8 cellular contexts compared by ENCODE assay signal in genomic region chr16:67968440-67969285, GRCh38. TPM values are rescaled to one million over a fixed set of nuclear protein-coding genes. Genes with fewer than 3 reads are reported as not detected.
A peak's percentile ranks its signal among the peaks of the same experiment; 100 is the strongest.
DNase-seq lines count a peak whose midpoint lies in the region; ATAC-seq and TF ChIP-seq lines count a peak whose summit lies in the region.

Gene SLC12A4, minus strand, starts transcription at chr16:67968637. Its CDS starts 84 bp downstream, at chr16:67968553.

- H3K27me3 Mint-ChIP-seq in activated naive CD8-positive, alpha-beta T cell treated with anti-CD3 and anti-CD28 coated beads, Interleukin-2, amount 10 ng/mL, durations not matched to agents 7 days and 5 days = no peaks in the 10 kb centered on the region

- peak; percentile 68 for DNase-seq in COLO829 (ENCODE audit: low spot score)
- DNase-seq in SW480 (ENCODE audit: low spot score) = peak; percentile 68
- peak; percentile 96 for DNase-seq in activated naive CD8-positive, alpha-beta T cell treated with anti-CD3 and anti-CD28 coated beads, Interleukin-2, amount 10 ng/mL, durations not matched to agents 7 days and 5 days
- peak; percentile 92 for DNase-seq in Right ventricle myocardium inferior (ENCODE audit: missing footprints)
- peak; percentile 67 to 87 for DNase-seq in trophoblast cell
- DNase-seq in transverse colon = peak; percentile 85

- TF ChIP-seq CTCF in transverse colon (IDR thresholded peaks at IDR 0.05) = no peak

- H3K79me1 ChIP-seq in trophoblast cell (ENCODE audit: low read length) = peaks cover 30% of the 10 kb centered on the region

- no peaks in the 10 kb centered on the region for H3K9me3 ChIP-seq in HUES6 (ENCODE audit: control insufficient read depth, insufficient read depth, low read depth, low read length)
- no peaks in the 10 kb centered on the region for H3K9me3 ChIP-seq in trophoblast cell (ENCODE audit: insufficient read depth, low read depth, low read length)
- H3K9me3 ChIP-seq in transverse colon = no peaks in the 10 kb centered on the region

- no peaks in the 10 kb centered on the region for H3K27me3 ChIP-seq in HUES6 (ENCODE audit: control insufficient read depth, insufficient read depth, low read length)
- H3K27me3 ChIP-seq in trophoblast cell (ENCODE audit: insufficient read depth, low read length) = no peaks in the 10 kb centered on the region
- peaks cover 22% of the 10 kb centered on the region for H3K27me3 ChIP-seq in transverse colon

- intact Hi-C loops in Right ventricle myocardium inferior (cut with DNase I) (loop anchor here (2.0 kb wide), 1 partner anchor 32 kb away; the partner anchor contains the start of gene PSMB10), transverse colon (cut with DNase I; ENCODE audit: low total_unique reads) (no loop called here)

- no CpG with 5 or more reads among the region's 75 CpGs for WGBS in trophoblast cell (ENCODE audit: extremely low coverage, insufficient coverage, insufficient read length)
- 1% methylated on average over 55 of the region's 75 CpGs; no CpG with 5 or more reads in 1 of the 2 donors for WGBS in transverse colon (ENCODE audit: low coverage in 1 of 2), 2 donors

- peak within 1 kb of the TSS; percentile 92 for H4K8ac ChIP-seq in trophoblast cell (ENCODE audit: low read depth, low read length)

- H3K36me3 Mint-ChIP-seq in activated naive CD8-positive, alpha-beta T cell treated with anti-CD3 and anti-CD28 coated beads, Interleukin-2, amount 10 ng/mL, durations not matched to agents 7 days and 5 days = peaks cover 1% of the 10 kb centered on the region

- H3K4me1 ChIP-seq in HUES6 (ENCODE audit: control insufficient read depth, insufficient read depth, low read length) = peaks cover 40% of the 10 kb centered on the region
- peaks cover 28 to 29% of the 10 kb centered on the region in 2 experiments for H3K4me1 ChIP-seq in trophoblast cell (ENCODE audit: control insufficient read depth in 1 of 2, insufficient read depth in 2 of 2, low read length in 2 of 2)
- peaks cover 12 to 34% (median 21%) of the 10 kb centered on the region in 4 donors for H3K4me1 ChIP-seq in transverse colon

- H2AFZ ChIP-seq in trophoblast cell (ENCODE audit: insufficient read depth, low read length, poor library complexity) = peak within 1 kb of the TSS; percentile 68

- H2BK12ac ChIP-seq in trophoblast cell (ENCODE audit: low read length) = peak within 1 kb of the TSS; percentile 13

- H2BK5ac ChIP-seq in trophoblast cell (ENCODE audit: low read depth, low read length, poor library complexity) = peak within 1 kb of the TSS; percentile 70

- peak within 1 kb of the TSS; percentile 99 for H3K27ac Mint-ChIP-seq in activated naive CD8-positive, alpha-beta T cell treated with anti-CD3 and anti-CD28 coated beads, Interleukin-2, amount 10 ng/mL, durations not matched to agents 7 days and 5 days

- peak within 1 kb of the TSS; percentile 95 for H4K12ac ChIP-seq in trophoblast cell (ENCODE audit: low read depth, low read length)

- H3K27ac ChIP-seq in HUES6 (ENCODE audit: low read depth, low read length) (peak within 1 kb of the TSS; percentile 91; the same call in 1 of the 2 replicates), trophoblast cell (ENCODE audit: low read depth, low read length) (peak within 1 kb of the TSS; percentile 88), transverse colon (peak within 1 kb of the TSS; percentile 90 to 95 (median 94))

- H2BK120ac ChIP-seq in trophoblast cell (ENCODE audit: insufficient read depth, low read length, poor library complexity) = peak within 1 kb of the TSS; percentile 89

- H3K9ac ChIP-seq in HUES6 (ENCODE audit: low read length) (peak within 1 kb of the TSS; percentile 93), trophoblast cell (ENCODE audit: low read length) (peak within 1 kb of the TSS; percentile 81)

- in situ Hi-C loops in transverse colon (cut with MboI; ENCODE audit: low pct_ligation_motif_present in 1 of 4, low pct_unique_long_range_greater_than_20kb in 1 of 4, low sequenced_read_pairs in 3 of 4) = no loop called here

- H3K14ac ChIP-seq in trophoblast cell (ENCODE audit: low read length) = peak within 1 kb of the TSS; percentile 93

- no peak for TF ChIP-seq EP300 in transverse colon (IDR thresholded peaks at IDR 0.05; ENCODE audit: low read depth)

- ATAC-seq in GM21381 (IDR thresholded peaks at IDR 0.05; ENCODE audit: unreplicated experiment) = peak; percentile 84
- ATAC-seq in activated naive CD8-positive, alpha-beta T cell treated with anti-CD3 and anti-CD28 coated beads, Interleukin-2, amount 10 ng/mL, durations not matched to agents 7 days and 5 days (ENCODE audit: low read depth) = peak; percentile 91
- peak; percentile 89 for ATAC-seq in Right ventricle myocardium inferior

- peak within 1 kb of the TSS; percentile 77 for H3K18ac ChIP-seq in trophoblast cell (ENCODE audit: low read length)

- H3K4ac ChIP-seq in trophoblast cell (ENCODE audit: low read depth, low read length) = peak within 1 kb of the TSS; percentile 84

- peaks cover 22% of the 10 kb centered on the region for H3K4me1 Mint-ChIP-seq in activated naive CD8-positive, alpha-beta T cell treated with anti-CD3 and anti-CD28 coated beads, Interleukin-2, amount 10 ng/mL, durations not matched to agents 7 days and 5 days

- peak within 1 kb of the TSS; percentile 64 for H3K4me2 ChIP-seq in trophoblast cell (ENCODE audit: low read length)

- H2AK5ac ChIP-seq in trophoblast cell (ENCODE audit: low read length) = peak within 1 kb of the TSS; percentile 75

- peak; percentile 55 for TF ChIP-seq POLR2A in transverse colon (IDR thresholded peaks at IDR 0.05)

- no peak within 1 kb of the TSS for H3K23ac ChIP-seq in trophoblast cell (ENCODE audit: low read length)

- H3K9me3 Mint-ChIP-seq in activated naive CD8-positive, alpha-beta T cell treated with anti-CD3 and anti-CD28 coated beads, Interleukin-2, amount 10 ng/mL, durations not matched to agents 7 days and 5 days = no peaks in the 10 kb centered on the region

- peak within 1 kb of the TSS; percentile 100 for H3K4me3 Mint-ChIP-seq in activated naive CD8-positive, alpha-beta T cell treated with anti-CD3 and anti-CD28 coated beads, Interleukin-2, amount 10 ng/mL, durations not matched to agents 7 days and 5 days

- H3K79me2 ChIP-seq in trophoblast cell (ENCODE audit: control insufficient read depth, insufficient read depth, low read length, poor library complexity) = peaks cover 29% of the 10 kb centered on the region

- peak within 1 kb of the TSS; percentile 98 for H4K91ac ChIP-seq in trophoblast cell (ENCODE audit: low read depth, low read length)

- POLR2A ChIA-PET in activated naive CD8-positive, alpha-beta T cell treated with anti-CD3 and anti-CD28 coated beads, Interleukin-2, amount 10 ng/mL, durations not matched to agents 7 days and 5 days (lab: Charles Lee) = interaction anchor here (0.6 to 4.0 kb wide), 13 partner anchors 13 to 301 kb away, joined by 3 to 27 read pairs (median 3); partner anchors contain the start of gene PSMB10

- H3K4me3 ChIP-seq in HUES6 (ENCODE audit: low read depth, low read length) (peak within 1 kb of the TSS; percentile 76), trophoblast cell (ENCODE audit: low read depth, low read length) (peak within 1 kb of the TSS; percentile 85), transverse colon (peak within 1 kb of the TSS; percentile 52 to 82 (median 76))

- H3K36me3 ChIP-seq in HUES6 (ENCODE audit: control insufficient read depth, insufficient read depth, low read length) (peaks cover 8% of the 10 kb centered on the region; the same call in 1 of the 2 replicates), trophoblast cell (ENCODE audit: control insufficient read depth in 1 of 2, insufficient read depth in 2 of 2, low read length in 2 of 2) (peaks cover 12 to 19% of the 10 kb centered on the region in 2 experiments), transverse colon (no peaks in the 10 kb centered on the region)

RNA-seq across cellular contexts. Expression of gene SLC12A4, which starts in this region (rescaled TPM):
- total RNA-seq in activated naive CD8-positive, alpha-beta T cell treated with anti-CD3 and anti-CD28 coated beads, Interleukin-2, amount 10 ng/mL, durations not matched to agents 7 days and 5 days = 10 to 100 TPM; 43.9 to 48.7 TPM
- total RNA-seq in Right ventricle myocardium inferior (97.5 TPM), transverse colon (10 to 100 TPM; 18.1 to 46.4 (median 25.4) TPM)
- 65.8 and 67.9 TPM in 2 replicates for polyA plus RNA-seq in trophoblast cell (2013)

Comparison
In these comparisons a context has a peak if more than half of its experiments do, and no peak if none do; other contexts are left out.
1. Peak in every context shown above with its lines: DNase-seq, ATAC-seq, H3K4me3 ChIP-seq and H3K27ac ChIP-seq.